8 cellular contexts compared by ENCODE assay signal in the genomic region with DNA sequence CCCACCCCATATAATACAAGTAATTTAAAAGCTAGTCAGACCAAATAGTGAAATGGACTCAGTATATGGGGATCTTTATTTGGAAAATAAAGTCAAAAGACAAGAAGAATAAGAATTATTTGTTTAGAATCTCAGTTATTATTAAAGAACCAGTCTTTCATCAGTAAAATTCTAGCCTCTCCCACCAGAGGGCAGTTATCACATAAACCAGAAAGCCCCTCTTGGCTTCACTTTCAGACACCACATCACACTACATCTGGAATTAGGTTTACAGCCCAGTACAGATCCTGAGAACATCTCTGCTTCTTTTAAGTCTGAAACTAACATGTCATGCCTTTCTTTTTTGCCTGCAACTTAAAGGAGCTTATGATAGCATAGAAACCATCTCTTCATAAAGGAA. TPM values are rescaled to one million over a fixed set of nuclear protein-coding genes. Genes with fewer than 3 reads are reported as not detected.
DNase-seq lines count a peak whose midpoint lies in the region; ATAC-seq and TF ChIP-seq lines count a peak whose summit lies in the region.

No MANE protein-coding gene starts in this region.

- ATAC-seq in HG02938 (IDR thresholded peaks at IDR 0.05; ENCODE audit: unreplicated experiment) (no peak), omental fat pad (ENCODE audit: low FRiP score) (no peak), HG03342 (IDR thresholded peaks at IDR 0.05; ENCODE audit: unreplicated experiment) (no peak)

- intact Hi-C loops in MCF 10A (cut with micrococcal nuclease) = loop anchor here (1.0 to 5.0 kb wide), 2 partner anchors 46 to 454 kb away; no protein-coding TSS in a partner anchor
- intact Hi-C loops in breast epithelium (cut with DNase I; ENCODE audit: low total_unique reads) = no loop called here

- H3K27ac Mint-ChIP-seq in MCF 10A (ENCODE audit: low read depth, unreplicated experiment) (no peak overlapping the region), endothelial cell (ENCODE audit: unreplicated experiment) (no peak overlapping the region)

- H3K9me3 ChIP-seq in breast epithelium = no peaks in the 10 kb centered on the region

- CTCF ChIA-PET in MCF 10A (lab: Yijun Ruan, JAX) = interaction anchor here (0.6 to 2.7 kb wide), 16 partner anchors 10 to 720 kb away, joined by 3 to 48 read pairs (median 4); partner anchors contain the start of gene HSPB3

- TF ChIP-seq POLR2A in breast epithelium (IDR thresholded peaks at IDR 0.05) = no peak

- no TSS peak for BruUV-seq in MCF 10A (replicated peaks; lab: Mats Ljungman, UMichigan)

- H3K27me3 Mint-ChIP-seq in MCF 10A (ENCODE audit: insufficient read depth, unreplicated experiment) (peaks cover 10% of the 10 kb centered on the region), endothelial cell (ENCODE audit: unreplicated experiment) (no peaks in the 10 kb centered on the region)

- no peaks in the 10 kb centered on the region for H3K4me1 Mint-ChIP-seq in MCF 10A (ENCODE audit: insufficient read depth, unreplicated experiment)
- peaks cover 5% of the 10 kb centered on the region for H3K4me1 Mint-ChIP-seq in endothelial cell (ENCODE audit: unreplicated experiment)

- H3K27me3 ChIP-seq in breast epithelium = no peaks in the 10 kb centered on the region

- no peaks in the 10 kb centered on the region for H3K36me3 Mint-ChIP-seq in MCF 10A (ENCODE audit: insufficient read depth, unreplicated experiment)
- no peaks in the 10 kb centered on the region for H3K36me3 Mint-ChIP-seq in endothelial cell (ENCODE audit: low read depth, unreplicated experiment)

- H3K4me1 ChIP-seq in breast epithelium = no peaks in the 10 kb centered on the region

- peak; percentile 43 for TF ChIP-seq CTCF in MCF 10A (IDR thresholded peaks at IDR 0.05; ENCODE audit: unreplicated experiment)
- TF ChIP-seq CTCF in breast epithelium (IDR thresholded peaks at IDR 0.05) = no peak
- TF ChIP-seq CTCF in endothelial cell (IDR thresholded peaks at IDR 0.05; ENCODE audit: unreplicated experiment) = peak; percentile 65
- TF ChIP-seq CTCF in omental fat pad (IDR thresholded peaks at IDR 0.05) = no peak

- DNase-seq in MCF 10A (ENCODE audit: unreplicated experiment) = peak; percentile 33
- DNase-seq in breast epithelium (ENCODE audit: low spot score in 2 of 2) = no peak
- DNase-seq in NCI-H1694 (lab: John Stamatoyannopoulos, UW) = peak; percentile 55
- DNase-seq in endothelial cell (ENCODE audit: low spot score) = peak; percentile 18
- DNase-seq in smooth muscle cell of the brain vasculature (ENCODE audit: low read depth, low spot score) = peak; percentile 13
- DNase-seq in omental fat pad (ENCODE audit: low spot score) = no peak

- POLR2A ChIA-PET in MCF 10A (lab: Yijun Ruan, JAX) = interaction anchor here (0.6 to 1.5 kb wide), 4 partner anchors 14 to 1340 kb away, joined by 3 to 5 read pairs (median 4); no protein-coding TSS in a partner anchor

- H3K36me3 ChIP-seq in breast epithelium = no peaks in the 10 kb centered on the region

- no peaks in the 10 kb centered on the region for H3K9me3 Mint-ChIP-seq in MCF 10A (ENCODE audit: unreplicated experiment)
- no peaks in the 10 kb centered on the region for H3K9me3 Mint-ChIP-seq in endothelial cell (ENCODE audit: unreplicated experiment)

- no peak overlapping the region for H3K27ac ChIP-seq in breast epithelium

- H3K4me3 Mint-ChIP-seq in MCF 10A (ENCODE audit: unreplicated experiment) (no peak overlapping the region), endothelial cell (ENCODE audit: unreplicated experiment) (no peak overlapping the region)

- H3K4me3 ChIP-seq in breast epithelium = no peak overlapping the region

RNA-seq across cellular contexts. Expression of gene HSPB3, which starts 12.2 kb away (rescaled TPM):
- not detected in 2 replicates for total RNA-seq in MCF 10A (2022)
- total RNA-seq in breast epithelium = not detected
- total RNA-seq in endothelial cell (ENCODE audit: unreplicated experiment) = not detected
- total RNA-seq in omental fat pad = not detected

Comparison
In these comparisons a context has a peak if more than half of its experiments do, and no peak if none do; other contexts are left out.
1. DNase-seq: peak in MCF 10A (single experiment), NCI-H1694 (single experiment), endothelial cell (single experiment) and smooth muscle cell of the brain vasculature (single experiment); none in breast epithelium (0 of 2) and omental fat pad (single experiment).
2. CTCF ChIP-seq: peak in MCF 10A (single experiment) and endothelial cell (single experiment); none in breast epithelium (0 of 3) and omental fat pad (0 of 3).